In genomic region chr13:27353653-27354052, GRCh38 we compare ENCODE assay signal across 11 cellular contexts.
A peak's percentile ranks its signal among the peaks of the same experiment; 100 is the strongest.
DNase-seq lines count a peak whose midpoint lies in the region; ATAC-seq and TF ChIP-seq lines count a peak whose summit lies in the region.
"Had no signal": no experiment of that assay in that cellular context is flagged by ENCODE, and none has a peak within 500 bp of the region (broad histone marks: within the 10 kb centered on the region; RNA-seq: fewer than 3 reads in every experiment).

No MANE protein-coding gene starts in this region.

- H3K79me1 ChIP-seq in H9 (ENCODE audit: insufficient read depth, low read depth, low read length, poor library complexity, severe bottlenecking) (no peaks in the 10 kb centered on the region), mesenchymal stem cell (replicated peaks; ENCODE audit: low read length, poor library complexity, severe bottlenecking) (no peaks in the 10 kb centered on the region)

- H3K36me3 ChIP-seq in mesenchymal stem cell (ENCODE audit: control insufficient read depth in 1 of 2, insufficient read depth in 2 of 2, low read depth in 1 of 2, low read length in 2 of 2), result no peaks in the 10 kb centered on the region

- H3K14ac ChIP-seq in H9 (ENCODE audit: insufficient read depth, low read length), result peak overlapping the region; percentile 44; the same call in 1 of the 2 replicates
- peak overlapping the region in 1 of 2 experiments; percentile 9 for H3K14ac ChIP-seq in mesenchymal stem cell (ENCODE audit: low read length in 2 of 2)

- no peak overlapping the region for H2BK15ac ChIP-seq in H9 (ENCODE audit: low read depth, low read length)
- H2BK15ac ChIP-seq in mesenchymal stem cell (ENCODE audit: low read depth, poor library complexity, severe bottlenecking), result no peak overlapping the region

- H3K36me3 Mint-ChIP-seq in H9 (ENCODE audit: insufficient read depth in 1 of 3, low read depth in 3 of 3) (no peaks in the 10 kb centered on the region; a peak in 1 of 7 replicates), immature natural killer cell (no peaks in the 10 kb centered on the region), endothelial cell (ENCODE audit: low read depth, unreplicated experiment) (no peaks in the 10 kb centered on the region)
- no peaks in the 10 kb centered on the region for H3K36me3 Mint-ChIP-seq in activated T-helper 17 cell treated with anti-CD3 and anti-CD28 coated beads, Interleukin-2, amount 50 U/mL, for 72 hours (ENCODE audit: low read depth)

- no CpG with 5 or more reads among the region's 3 CpGs for WGBS in H9 (ENCODE audit: extremely low coverage, insufficient read length, low lambda C conversion rate)
- 64% methylated on average over 3 of the region's 3 CpGs for WGBS in mesenchymal stem cell

- H3K23ac ChIP-seq in H9 (ENCODE audit: insufficient read length, low read depth, low read length) (no peak overlapping the region), mesenchymal stem cell (ENCODE audit: low read length in 2 of 2) (no peak overlapping the region)

- H2AK5ac ChIP-seq in H9 (ENCODE audit: insufficient read length, low read length) (no peak overlapping the region), mesenchymal stem cell (ENCODE audit: low read length, severe bottlenecking) (no peak overlapping the region)

- H3K27me3 Mint-ChIP-seq in H9 (ENCODE audit: low read depth), result peaks cover 5% of the 10 kb centered on the region
- peaks cover 8% of the 10 kb centered on the region for H3K27me3 Mint-ChIP-seq in activated T-helper 17 cell treated with anti-CD3 and anti-CD28 coated beads, Interleukin-2, amount 50 U/mL, for 72 hours
- H3K27me3 Mint-ChIP-seq in immature natural killer cell (ENCODE audit: low read depth in 3 of 3), result peaks cover 0 to 8% (median 2%) of the 10 kb centered on the region in 3 donors
- peaks cover 2% of the 10 kb centered on the region for H3K27me3 Mint-ChIP-seq in endothelial cell (ENCODE audit: unreplicated experiment)

- peak; percentile 30 for ATAC-seq in activated T-helper 17 cell treated with anti-CD3 and anti-CD28 coated beads, Interleukin-2, amount 50 U/mL, for 72 hours (replicated peaks)

- H3K4me2 ChIP-seq in H9 (ENCODE audit: insufficient read depth, insufficient read length, low read length), result no peak overlapping the region
- no peak overlapping the region for H3K4me2 ChIP-seq in mesenchymal stem cell (ENCODE audit: low read length, poor library complexity, severe bottlenecking)

- no peak overlapping the region for H2BK20ac ChIP-seq in H9 (ENCODE audit: low read depth, low read length, poor library complexity, severe bottlenecking)

- H3K4me1 Mint-ChIP-seq in H9 (peaks cover 21 to 23% of the 10 kb centered on the region in 2 experiments), immature natural killer cell (no peaks in the 10 kb centered on the region), endothelial cell (ENCODE audit: unreplicated experiment) (peaks cover 12% of the 10 kb centered on the region)
- H3K4me1 Mint-ChIP-seq in activated T-helper 17 cell treated with anti-CD3 and anti-CD28 coated beads, Interleukin-2, amount 50 U/mL, for 72 hours, result peaks cover 14% of the 10 kb centered on the region

- no peak overlapping the region for H3T11ph ChIP-seq in H9 (ENCODE audit: low read length)

- no peak overlapping the region for H3K4ac ChIP-seq in H9 (ENCODE audit: low read depth, low read length)
- no peak overlapping the region for H3K4ac ChIP-seq in mesenchymal stem cell (ENCODE audit: low read depth in 1 of 2, low read length in 2 of 2)

- H3K27ac ChIP-seq in H9 (ENCODE audit: insufficient read length, low read depth, low read length) (no peak overlapping the region), mesenchymal stem cell (ENCODE audit: low read length, poor library complexity, severe bottlenecking) (no peak overlapping the region)
- H3K27ac ChIP-seq: RWPE1 had no signal

- H3K9ac ChIP-seq in H9 (ENCODE audit: extremely low read depth, insufficient read length, low read length) (no peak overlapping the region), mesenchymal stem cell (ENCODE audit: low read length) (no peak overlapping the region)

- H2AFZ ChIP-seq in H9 (ENCODE audit: low read length) (no peak overlapping the region), mesenchymal stem cell (ENCODE audit: low read depth, low read length) (no peak overlapping the region)

- H4K91ac ChIP-seq in H9 (ENCODE audit: insufficient read length, low read depth, low read length), result no peak overlapping the region
- no peak overlapping the region for H4K91ac ChIP-seq in mesenchymal stem cell (ENCODE audit: low read length)

- peaks cover 0 to 6% of the 10 kb centered on the region in 2 experiments; a peak in 2 of 5 replicates for H3K9me3 Mint-ChIP-seq in H9
- H3K9me3 Mint-ChIP-seq in activated T-helper 17 cell treated with anti-CD3 and anti-CD28 coated beads, Interleukin-2, amount 50 U/mL, for 72 hours, result no peaks in the 10 kb centered on the region
- H3K9me3 Mint-ChIP-seq in immature natural killer cell, result no peaks in the 10 kb centered on the region
- H3K9me3 Mint-ChIP-seq in endothelial cell (ENCODE audit: unreplicated experiment), result no peaks in the 10 kb centered on the region

- H3K9me3 ChIP-seq in H9 (ENCODE audit: control insufficient read depth, low read depth, low read length) (no peaks in the 10 kb centered on the region), mesenchymal stem cell (ENCODE audit: control insufficient read depth, low read length) (no peaks in the 10 kb centered on the region)

- H2BK5ac ChIP-seq in H9 (ENCODE audit: insufficient read length, low read length), result no peak overlapping the region
- no peak overlapping the region for H2BK5ac ChIP-seq in mesenchymal stem cell (ENCODE audit: low read depth, low read length, poor library complexity, severe bottlenecking)

- DNase-seq in Ammon's horn (ENCODE audit: low spot score), result peak; percentile 31
- no peak for DNase-seq in H9
- DNase-seq in mesenchymal stem cell, result peak; percentile 53
- no peak for DNase-seq in NCI-H1694 treated with DMSO at 0.1 percent for 48 hours (lab: John Stamatoyannopoulos, UW)
- DNase-seq in SKM-1 (lab: John Stamatoyannopoulos, UW; ENCODE audit: unreplicated experiment), result no peak
- DNase-seq in immature natural killer cell, result no peak
- no peak for DNase-seq in endothelial cell (ENCODE audit: low spot score)
- DNase-seq: NCI-H1105 treated with DMSO at 0.1 percent for 48 hours, retina had no signal

- no peaks in the 10 kb centered on the region for H3K79me2 ChIP-seq in H9 (ENCODE audit: insufficient read depth, low read length)

- no peaks in the 10 kb centered on the region for H3K23me2 ChIP-seq in H9 (ENCODE audit: insufficient read length, low read depth, low read length, poor library complexity, severe bottlenecking)

- H3K27ac Mint-ChIP-seq in H9 (0 out of 7 replicates have a peak overlapping the region, but pooled peaks of 1 of the 3 experiments have one; percentile 36), immature natural killer cell (no peak overlapping the region), endothelial cell (ENCODE audit: unreplicated experiment) (no peak overlapping the region)
- peak overlapping the region; percentile 89 for H3K27ac Mint-ChIP-seq in activated T-helper 17 cell treated with anti-CD3 and anti-CD28 coated beads, Interleukin-2, amount 50 U/mL, for 72 hours

- H4K5ac ChIP-seq in H9 (ENCODE audit: insufficient read length, low read depth, low read length), result peak overlapping the region; percentile 72

- no peak overlapping the region for H2BK120ac ChIP-seq in H9 (ENCODE audit: low read depth, low read length, poor library complexity, severe bottlenecking)
- H2BK120ac ChIP-seq in mesenchymal stem cell (ENCODE audit: low read depth, low read length), result peak overlapping the region; percentile 19

- peak overlapping the region in 1 of 2 experiments; percentile 16 for H3K4me3 ChIP-seq in mesenchymal stem cell (ENCODE audit: insufficient read depth in 1 of 2, low read depth in 1 of 2, low read length in 2 of 2)

- H3K18ac ChIP-seq in H9 (ENCODE audit: insufficient read length, low read depth, low read length) (no peak overlapping the region), mesenchymal stem cell (ENCODE audit: low read depth in 1 of 2, low read length in 2 of 2) (peak overlapping the region; percentile 9 to 52)

- TF ChIP-seq CTCF in H9 (conservative IDR thresholded peaks at IDR 0.05) (no peak), endothelial cell (IDR thresholded peaks at IDR 0.05; ENCODE audit: unreplicated experiment) (no peak)

- H3K4me1 ChIP-seq in H9 (ENCODE audit: insufficient read depth, low read length) (peaks cover 6% of the 10 kb centered on the region; the same call in 1 of the 2 replicates), mesenchymal stem cell (ENCODE audit: control insufficient read depth, insufficient read depth, low read depth, low read length) (peaks cover 7% of the 10 kb centered on the region)

- H4K8ac ChIP-seq in H9 (replicated peaks; ENCODE audit: insufficient read length, low read depth, low read length) (no peak overlapping the region), mesenchymal stem cell (ENCODE audit: low read length) (peak overlapping the region; percentile 4)

- no peak overlapping the region for H2BK12ac ChIP-seq in H9 (ENCODE audit: insufficient read length, low read depth, low read length)
- H2BK12ac ChIP-seq in mesenchymal stem cell (ENCODE audit: low read length in 2 of 2), result peak overlapping the region; percentile 12 to 28

- H4K20me1 ChIP-seq in H9 (ENCODE audit: control insufficient read depth, insufficient read depth, insufficient read length), result no peaks in the 10 kb centered on the region

- no peak overlapping the region for H3K56ac ChIP-seq in H9 (ENCODE audit: insufficient read length, low read depth, low read length)

- H3K27me3 ChIP-seq in H9 (ENCODE audit: insufficient read depth, low read length) (no peaks in the 10 kb centered on the region), mesenchymal stem cell (ENCODE audit: control insufficient read depth in 1 of 2, insufficient read depth in 1 of 2, low read length in 2 of 2) (peaks cover 0 to 28% of the 10 kb centered on the region in 2 experiments)

- H3K4me3 Mint-ChIP-seq in H9, result no peak overlapping the region
- peak overlapping the region; percentile 78 for H3K4me3 Mint-ChIP-seq in activated T-helper 17 cell treated with anti-CD3 and anti-CD28 coated beads, Interleukin-2, amount 50 U/mL, for 72 hours
- no peak overlapping the region for H3K4me3 Mint-ChIP-seq in immature natural killer cell
- H3K4me3 Mint-ChIP-seq in endothelial cell (ENCODE audit: unreplicated experiment), result no peak overlapping the region

Comparison
In these comparisons a context has a peak if more than half of its experiments do, and no peak if none do; other contexts are left out.
1. DNase-seq: peak in Ammon's horn (single experiment) and mesenchymal stem cell (single experiment); none in H9 (single experiment), NCI-H1694 treated with DMSO at 0.1 percent for 48 hours (single experiment), SKM-1 (single experiment), immature natural killer cell (0 of 3) and endothelial cell (single experiment).